8 cellular contexts compared by ENCODE assay signal in the genomic region with DNA sequence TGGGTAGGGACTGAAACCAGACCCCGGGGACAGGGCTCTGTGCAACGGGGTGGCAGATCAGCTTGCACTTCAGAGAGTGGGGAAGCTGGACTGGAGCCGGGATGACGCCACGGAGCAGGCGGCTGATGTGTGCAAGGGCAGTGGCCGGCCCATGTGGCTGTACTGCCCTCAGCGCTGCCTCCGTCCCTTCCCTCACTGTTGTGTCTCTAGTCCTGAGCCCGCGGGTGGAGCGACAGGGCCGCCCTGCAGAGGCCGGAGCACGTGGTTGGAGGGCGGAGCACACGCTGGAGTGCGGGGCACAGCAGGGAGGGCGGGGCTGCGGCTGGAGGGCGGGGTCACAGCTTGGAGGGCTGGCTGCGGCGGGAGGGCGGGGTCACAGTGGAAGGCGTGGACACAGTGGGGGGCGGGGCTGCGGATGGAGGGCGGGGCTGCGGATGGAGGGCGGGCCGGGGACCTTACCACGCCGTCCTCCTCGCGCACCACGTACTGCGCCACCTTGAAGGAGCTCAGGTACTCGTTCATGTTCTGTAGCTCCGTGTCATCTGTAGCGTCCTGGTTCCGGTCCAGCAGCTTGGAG. TPM values are rescaled to one million over a fixed set of nuclear protein-coding genes. Genes with fewer than 3 reads are reported as not detected.
DNase-seq lines count a peak whose midpoint lies in the region; ATAC-seq and TF ChIP-seq lines count a peak whose summit lies in the region.

No MANE protein-coding gene starts in this region.

- H3K4me3 ChIP-seq in HAP-1 (no peak overlapping the region), SJCRH30 (no peak overlapping the region), left ventricle myocardium inferior (peak overlapping the region; percentile 40), skeletal muscle tissue (ENCODE audit: low read length in 3 of 3) (peak overlapping the region in 2 of 3 donors; percentile 54)

- in situ Hi-C loops in HAP-1 (cut with MboI; ENCODE audit: low sequenced_read_pairs) = no loop called here

- intact Hi-C loops in activated naive CD4-positive, alpha-beta T cell treated with anti-CD3 and anti-CD28 coated beads for 36 hours (cut with micrococcal nuclease) = no loop called here
- intact Hi-C loops in left ventricle myocardium inferior (cut with micrococcal nuclease) = no loop called here

- H3K36me3 Mint-ChIP-seq in activated naive CD4-positive, alpha-beta T cell treated with anti-CD3 and anti-CD28 coated beads for 36 hours (ENCODE audit: low read depth) = no peaks in the 10 kb centered on the region

- peaks cover 8% of the 10 kb centered on the region for H3K9me3 Mint-ChIP-seq in activated naive CD4-positive, alpha-beta T cell treated with anti-CD3 and anti-CD28 coated beads for 36 hours

- H3K4me1 ChIP-seq in HAP-1 (no peaks in the 10 kb centered on the region), SJCRH30 (no peaks in the 10 kb centered on the region), left ventricle myocardium inferior (peaks cover 9% of the 10 kb centered on the region), skeletal muscle tissue (ENCODE audit: control insufficient read depth in 3 of 3, insufficient read depth in 3 of 3, low read length in 3 of 3) (no peaks in the 10 kb centered on the region)

- no peaks in the 10 kb centered on the region for H3K27me3 Mint-ChIP-seq in activated naive CD4-positive, alpha-beta T cell treated with anti-CD3 and anti-CD28 coated beads for 36 hours (ENCODE audit: low read depth)

- H3K27ac Mint-ChIP-seq in activated naive CD4-positive, alpha-beta T cell treated with anti-CD3 and anti-CD28 coated beads for 36 hours = no peak overlapping the region

- peaks cover 6% of the 10 kb centered on the region; the same call in 1 of the 2 replicates for H3K9me3 ChIP-seq in HAP-1
- peaks cover 5% of the 10 kb centered on the region for H3K9me3 ChIP-seq in SJCRH30 (replicated peaks)
- H3K9me3 ChIP-seq in left ventricle myocardium inferior (replicated peaks) = peaks cover 15% of the 10 kb centered on the region
- peaks cover 0 to 2% (median 0%) of the 10 kb centered on the region in 3 donors for H3K9me3 ChIP-seq in skeletal muscle tissue (ENCODE audit: control insufficient read depth in 3 of 3, low read length in 3 of 3)

- CTCF ChIA-PET in activated naive CD4-positive, alpha-beta T cell treated with anti-CD3 and anti-CD28 coated beads for 36 hours (lab: Charles Lee) = interaction anchor here (0.8 kb wide), 1 partner anchor 11 kb away, joined by 3 read pairs; no protein-coding TSS in a partner anchor

- H3K36me3 ChIP-seq in HAP-1 (replicated peaks) (no peaks in the 10 kb centered on the region), SJCRH30 (no peaks in the 10 kb centered on the region), left ventricle myocardium inferior (no peaks in the 10 kb centered on the region), skeletal muscle tissue (ENCODE audit: control insufficient read depth in 3 of 3, insufficient read depth in 3 of 3, low read length in 3 of 3) (no peaks in the 10 kb centered on the region)

- H3K27me3 ChIP-seq in HAP-1 (ENCODE audit: low read depth) (no peaks in the 10 kb centered on the region), SJCRH30 (peaks cover 22% of the 10 kb centered on the region), left ventricle myocardium inferior (ENCODE audit: low read depth) (peaks cover 51% of the 10 kb centered on the region), skeletal muscle tissue (ENCODE audit: control insufficient read depth in 3 of 3, insufficient read depth in 3 of 3, low read length in 3 of 3) (peaks cover 7 to 42% (median 38%) of the 10 kb centered on the region in 3 donors)

- H3K9ac ChIP-seq in skeletal muscle tissue (ENCODE audit: low read depth in 1 of 3, low read length in 3 of 3) = peak overlapping the region in 1 of 3 donors; percentile 50

- DNase-seq in HAP-1 (ENCODE audit: low spot score in 2 of 2) = peak; percentile 36 to 88
- peak; percentile 40 to 49 for DNase-seq in SJCRH30
- DNase-seq in activated naive CD4-positive, alpha-beta T cell treated with anti-CD3 and anti-CD28 coated beads for 36 hours = peak; percentile 75
- DNase-seq in left ventricle myocardium inferior = peak; percentile 72
- no peak for DNase-seq in mesenteric fat pad (ENCODE audit: low spot score)

- no peak for ATAC-seq in HG03457 (IDR thresholded peaks at IDR 0.05; ENCODE audit: unreplicated experiment)
- ATAC-seq in GM21619 (IDR thresholded peaks at IDR 0.05; ENCODE audit: unreplicated experiment) = no peak

- H3K4me3 Mint-ChIP-seq in activated naive CD4-positive, alpha-beta T cell treated with anti-CD3 and anti-CD28 coated beads for 36 hours = no peak overlapping the region

- TF ChIP-seq CTCF in left ventricle myocardium inferior (IDR thresholded peaks at IDR 0.05; ENCODE audit: borderline replicate concordance) = no peak

- no peak overlapping the region for H3K27ac ChIP-seq in SJCRH30
- H3K27ac ChIP-seq in left ventricle myocardium inferior (replicated peaks) = no peak overlapping the region
- no peak overlapping the region for H3K27ac ChIP-seq in skeletal muscle tissue (ENCODE audit: low read depth, low read length)

- H3K4me1 Mint-ChIP-seq in activated naive CD4-positive, alpha-beta T cell treated with anti-CD3 and anti-CD28 coated beads for 36 hours (ENCODE audit: low read depth) = peaks cover 3% of the 10 kb centered on the region

RNA-seq across cellular contexts. Expression of a gene that starts 52.4 kb away (rescaled TPM):
- 0.05 and 0.06 TPM in 2 replicates for total RNA-seq in SJCRH30 (2014; rRNA removed; shearing (Covaris generic))
- under 1 TPM; 0.27 to 0.45 TPM for total RNA-seq in activated naive CD4-positive, alpha-beta T cell treated with anti-CD3 and anti-CD28 coated beads for 36 hours
- 0.19 TPM for total RNA-seq in left ventricle myocardium inferior
- total RNA-seq in skeletal muscle tissue = not detected
- 0.13 TPM for total RNA-seq in mesenteric fat pad

Comparison
In these comparisons a context has a peak if more than half of its experiments do, and no peak if none do; other contexts are left out.
1. H3K4me3 ChIP-seq: peak in left ventricle myocardium inferior (single experiment) and skeletal muscle tissue (2 of 3); none in HAP-1 (single experiment) and SJCRH30 (single experiment).